2 cellular contexts compared by ENCODE assay signal in the genomic region with DNA sequence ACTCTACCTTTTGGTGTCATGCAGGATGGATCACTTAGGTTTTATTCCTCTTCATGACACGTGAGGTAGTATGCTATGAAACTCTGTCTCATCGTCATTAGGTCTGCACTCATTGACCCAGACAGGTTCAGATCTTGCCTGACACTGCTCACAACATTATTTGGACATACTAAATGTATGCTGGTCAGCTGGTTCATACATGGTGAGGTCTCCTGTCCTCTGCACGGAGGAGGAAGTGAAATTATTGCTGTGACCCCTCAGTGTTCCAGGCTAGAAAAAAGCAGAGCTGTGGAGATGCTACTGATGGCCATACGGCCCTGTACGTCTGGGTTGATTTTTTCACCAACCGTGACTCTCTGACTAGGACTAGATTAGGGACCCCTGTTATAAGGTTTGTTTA.
TF ChIP-seq lines count a peak whose summit lies in the region.

No MANE protein-coding gene starts in this region.

TF ChIP-seq in GM12891, 5 proteins besides CTCF, POLR2A, EP300 and RAD21:
- no peak for TF ChIP-seq PAX5 (IDR thresholded peaks at IDR 0.05; ENCODE audit: insufficient read depth, low read length, severe bottlenecking)
- TF ChIP-seq TAF1 (IDR thresholded peaks at IDR 0.05; ENCODE audit: low read depth, low read length): no peak
- no peak for TF ChIP-seq POLR2AphosphoS5 (IDR thresholded peaks at IDR 0.05; ENCODE audit: low read depth, low read length)
- peak; percentile 67 for TF ChIP-seq SPI1 (IDR thresholded peaks at IDR 0.05; ENCODE audit: low read depth, low read length)
- TF ChIP-seq POU2F2 (IDR thresholded peaks at IDR 0.05; ENCODE audit: low read depth, low read length): no peak

TF ChIP-seq in GM12878, 131 proteins besides CTCF, POLR2A, EP300 and RAD21:
- TF ChIP-seq SPI1 (IDR thresholded peaks at IDR 0.05; ENCODE audit: borderline replicate concordance, insufficient read depth, low read depth, low read length) (peak; percentile 46; the same call in 1 of the 2 replicates), MEF2A (IDR thresholded peaks at IDR 0.05; ENCODE audit: insufficient read depth, low read depth, low read length) (no peak)
- TF ChIP-seq, protein P1, sequence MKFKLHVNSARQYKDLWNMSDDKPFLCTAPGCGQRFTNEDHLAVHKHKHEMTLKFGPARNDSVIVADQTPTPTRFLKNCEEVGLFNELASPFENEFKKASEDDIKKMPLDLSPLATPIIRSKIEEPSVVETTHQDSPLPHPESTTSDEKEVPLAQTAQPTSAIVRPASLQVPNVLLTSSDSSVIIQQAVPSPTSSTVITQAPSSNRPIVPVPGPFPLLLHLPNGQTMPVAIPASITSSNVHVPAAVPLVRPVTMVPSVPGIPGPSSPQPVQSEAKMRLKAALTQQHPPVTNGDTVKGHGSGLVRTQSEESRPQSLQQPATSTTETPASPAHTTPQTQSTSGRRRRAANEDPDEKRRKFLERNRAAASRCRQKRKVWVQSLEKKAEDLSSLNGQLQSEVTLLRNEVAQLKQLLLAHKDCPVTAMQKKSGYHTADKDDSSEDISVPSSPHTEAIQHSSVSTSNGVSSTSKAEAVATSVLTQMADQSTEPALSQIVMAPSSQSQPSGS (IDR thresholded peaks at IDR 0.05; ENCODE audit: low read length): no peak
